15 cellular contexts compared by ENCODE assay signal in the genomic region with DNA sequence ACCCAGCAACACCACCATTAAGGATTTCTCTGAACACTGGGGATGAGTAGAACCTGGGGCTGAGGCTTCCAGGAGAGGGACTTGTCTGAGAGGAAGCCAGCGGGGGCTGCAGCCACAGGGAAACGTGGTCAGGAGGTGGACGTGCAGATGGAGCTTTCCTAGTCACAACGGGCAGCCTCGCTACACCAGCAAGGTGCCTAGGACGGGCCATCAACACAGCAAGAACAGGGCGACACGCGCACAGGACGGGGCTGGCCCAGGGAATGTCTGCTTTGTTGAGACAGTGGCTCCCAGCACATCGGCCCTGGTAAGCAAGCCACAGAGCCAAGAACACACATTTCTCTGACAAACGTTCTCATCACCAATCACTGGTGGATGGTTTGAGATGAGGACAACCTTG.
"Had no signal": no experiment of that assay in that cellular context is flagged by ENCODE, and none has a peak within 500 bp of the region (broad histone marks: within the 10 kb centered on the region; RNA-seq: fewer than 3 reads in every experiment).

No MANE protein-coding gene starts in this region.

- H3K9me3 ChIP-seq: esophagus squamous epithelium, mucosa of descending colon, ovary, suprapubic skin, thyroid gland had no signal

- H3K27ac ChIP-seq: epithelial cell of prostate, esophagus squamous epithelium, ovary, suprapubic skin, thyroid gland had no signal

- ATAC-seq: left colon; mucosa of descending colon; naive thymus-derived CD8-positive, alpha-beta T cell; stimulated activated naive CD8-positive, alpha-beta T cell treated with anti-CD3 and anti-CD28 coated beads, Interleukin-15, Interleukin-2, amounts not matched to agents 100 U/mL and 50 U/mL, for 24 hours had no signal

- H3K4me1 ChIP-seq: esophagus squamous epithelium, suprapubic skin, thyroid gland had no signal

- DNase-seq: effector memory CD4-positive, alpha-beta T cell; esophagus squamous epithelium; foreskin fibroblast; left colon; naive thymus-derived CD8-positive, alpha-beta T cell; ovary; small intestine; stimulated activated CD4-positive, alpha-beta T cell treated with anti-CD3 and anti-CD28 coated beads, Interleukin-2, amount 100 ng/mL, for 48 hours; stimulated activated naive CD8-positive, alpha-beta T cell treated with anti-CD3 and anti-CD28 coated beads, Interleukin-15, Interleukin-2, amounts not matched to agents 100 U/mL and 50 U/mL, for 24 hours; thyroid gland had no signal

- H3K4me3 ChIP-seq: esophagus squamous epithelium, mucosa of descending colon, ovary, suprapubic skin, thyroid gland had no signal

- H3K27me3 ChIP-seq: esophagus squamous epithelium, ovary, suprapubic skin, thyroid gland had no signal

- H3K36me3 ChIP-seq: ovary had no signal

- FAIRE-seq: small intestine, urothelium cell line had no signal

- H3K27me3 Mint-ChIP-seq: naive thymus-derived CD8-positive, alpha-beta T cell; type B pancreatic cell had no signal

- H3K27ac Mint-ChIP-seq: type B pancreatic cell had no signal

- H3K4me3 Mint-ChIP-seq: naive thymus-derived CD8-positive, alpha-beta T cell; type B pancreatic cell had no signal
